Comparison of ENCODE assay signal across 1 cellular context in the genomic region with DNA sequence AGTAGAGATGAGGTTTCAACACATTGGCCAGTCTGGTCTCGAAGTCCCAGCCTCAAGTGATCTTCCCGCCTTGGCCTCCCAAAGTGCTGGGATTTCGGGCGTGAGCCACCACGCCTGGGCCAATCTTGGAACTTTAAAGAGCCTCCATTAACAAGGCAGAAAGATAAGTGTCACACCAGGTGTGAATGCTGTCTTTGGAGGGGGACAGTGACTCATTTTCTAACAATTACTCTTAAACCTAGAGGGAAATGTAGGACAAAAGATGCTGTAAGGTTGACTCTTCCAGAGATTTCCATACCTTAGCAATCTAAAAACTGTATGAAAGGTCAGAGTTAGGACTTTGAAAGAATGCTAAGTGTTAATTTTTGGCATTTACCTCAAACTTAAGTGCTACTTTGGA.
TF ChIP-seq lines count a peak whose summit lies in the region.

No MANE protein-coding gene starts in this region.

TF ChIP-seq in GM23338, 12 proteins besides CTCF, POLR2A, EP300 and RAD21 (continued from another document):
- TF ChIP-seq, protein P1, sequence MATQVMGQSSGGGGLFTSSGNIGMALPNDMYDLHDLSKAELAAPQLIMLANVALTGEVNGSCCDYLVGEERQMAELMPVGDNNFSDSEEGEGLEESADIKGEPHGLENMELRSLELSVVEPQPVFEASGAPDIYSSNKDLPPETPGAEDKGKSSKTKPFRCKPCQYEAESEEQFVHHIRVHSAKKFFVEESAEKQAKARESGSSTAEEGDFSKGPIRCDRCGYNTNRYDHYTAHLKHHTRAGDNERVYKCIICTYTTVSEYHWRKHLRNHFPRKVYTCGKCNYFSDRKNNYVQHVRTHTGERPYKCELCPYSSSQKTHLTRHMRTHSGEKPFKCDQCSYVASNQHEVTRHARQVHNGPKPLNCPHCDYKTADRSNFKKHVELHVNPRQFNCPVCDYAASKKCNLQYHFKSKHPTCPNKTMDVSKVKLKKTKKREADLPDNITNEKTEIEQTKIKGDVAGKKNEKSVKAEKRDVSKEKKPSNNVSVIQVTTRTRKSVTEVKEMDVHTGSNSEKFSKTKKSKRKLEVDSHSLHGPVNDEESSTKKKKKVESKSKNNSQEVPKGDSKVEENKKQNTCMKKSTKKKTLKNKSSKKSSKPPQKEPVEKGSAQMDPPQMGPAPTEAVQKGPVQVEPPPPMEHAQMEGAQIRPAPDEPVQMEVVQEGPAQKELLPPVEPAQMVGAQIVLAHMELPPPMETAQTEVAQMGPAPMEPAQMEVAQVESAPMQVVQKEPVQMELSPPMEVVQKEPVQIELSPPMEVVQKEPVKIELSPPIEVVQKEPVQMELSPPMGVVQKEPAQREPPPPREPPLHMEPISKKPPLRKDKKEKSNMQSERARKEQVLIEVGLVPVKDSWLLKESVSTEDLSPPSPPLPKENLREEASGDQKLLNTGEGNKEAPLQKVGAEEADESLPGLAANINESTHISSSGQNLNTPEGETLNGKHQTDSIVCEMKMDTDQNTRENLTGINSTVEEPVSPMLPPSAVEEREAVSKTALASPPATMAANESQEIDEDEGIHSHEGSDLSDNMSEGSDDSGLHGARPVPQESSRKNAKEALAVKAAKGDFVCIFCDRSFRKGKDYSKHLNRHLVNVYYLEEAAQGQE (IDR thresholded peaks at IDR 0.05; ENCODE audit: unreplicated experiment) = no peak
- TF ChIP-seq, protein P2, sequence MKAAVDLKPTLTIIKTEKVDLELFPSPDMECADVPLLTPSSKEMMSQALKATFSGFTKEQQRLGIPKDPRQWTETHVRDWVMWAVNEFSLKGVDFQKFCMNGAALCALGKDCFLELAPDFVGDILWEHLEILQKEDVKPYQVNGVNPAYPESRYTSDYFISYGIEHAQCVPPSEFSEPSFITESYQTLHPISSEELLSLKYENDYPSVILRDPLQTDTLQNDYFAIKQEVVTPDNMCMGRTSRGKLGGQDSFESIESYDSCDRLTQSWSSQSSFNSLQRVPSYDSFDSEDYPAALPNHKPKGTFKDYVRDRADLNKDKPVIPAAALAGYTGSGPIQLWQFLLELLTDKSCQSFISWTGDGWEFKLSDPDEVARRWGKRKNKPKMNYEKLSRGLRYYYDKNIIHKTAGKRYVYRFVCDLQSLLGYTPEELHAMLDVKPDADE (IDR thresholded peaks at IDR 0.05) = no peak
- TF ChIP-seq ZNF331 (CRISPR knock-in tag; IDR thresholded peaks at IDR 0.05; ENCODE audit: low read depth) = no peak
- no peak for TF ChIP-seq CREB1 (CRISPR knock-in tag; IDR thresholded peaks at IDR 0.05; ENCODE audit: low read depth)
- TF ChIP-seq NANOG (IDR thresholded peaks at IDR 0.05; ENCODE audit: borderline replicate concordance) = no peak
- no peak for TF ChIP-seq ZNF114 (CRISPR knock-in tag; IDR thresholded peaks at IDR 0.05)
- no peak for TF ChIP-seq JUNB (IDR thresholded peaks at IDR 0.05; ENCODE audit: unreplicated experiment)
- TF ChIP-seq, protein P3, sequence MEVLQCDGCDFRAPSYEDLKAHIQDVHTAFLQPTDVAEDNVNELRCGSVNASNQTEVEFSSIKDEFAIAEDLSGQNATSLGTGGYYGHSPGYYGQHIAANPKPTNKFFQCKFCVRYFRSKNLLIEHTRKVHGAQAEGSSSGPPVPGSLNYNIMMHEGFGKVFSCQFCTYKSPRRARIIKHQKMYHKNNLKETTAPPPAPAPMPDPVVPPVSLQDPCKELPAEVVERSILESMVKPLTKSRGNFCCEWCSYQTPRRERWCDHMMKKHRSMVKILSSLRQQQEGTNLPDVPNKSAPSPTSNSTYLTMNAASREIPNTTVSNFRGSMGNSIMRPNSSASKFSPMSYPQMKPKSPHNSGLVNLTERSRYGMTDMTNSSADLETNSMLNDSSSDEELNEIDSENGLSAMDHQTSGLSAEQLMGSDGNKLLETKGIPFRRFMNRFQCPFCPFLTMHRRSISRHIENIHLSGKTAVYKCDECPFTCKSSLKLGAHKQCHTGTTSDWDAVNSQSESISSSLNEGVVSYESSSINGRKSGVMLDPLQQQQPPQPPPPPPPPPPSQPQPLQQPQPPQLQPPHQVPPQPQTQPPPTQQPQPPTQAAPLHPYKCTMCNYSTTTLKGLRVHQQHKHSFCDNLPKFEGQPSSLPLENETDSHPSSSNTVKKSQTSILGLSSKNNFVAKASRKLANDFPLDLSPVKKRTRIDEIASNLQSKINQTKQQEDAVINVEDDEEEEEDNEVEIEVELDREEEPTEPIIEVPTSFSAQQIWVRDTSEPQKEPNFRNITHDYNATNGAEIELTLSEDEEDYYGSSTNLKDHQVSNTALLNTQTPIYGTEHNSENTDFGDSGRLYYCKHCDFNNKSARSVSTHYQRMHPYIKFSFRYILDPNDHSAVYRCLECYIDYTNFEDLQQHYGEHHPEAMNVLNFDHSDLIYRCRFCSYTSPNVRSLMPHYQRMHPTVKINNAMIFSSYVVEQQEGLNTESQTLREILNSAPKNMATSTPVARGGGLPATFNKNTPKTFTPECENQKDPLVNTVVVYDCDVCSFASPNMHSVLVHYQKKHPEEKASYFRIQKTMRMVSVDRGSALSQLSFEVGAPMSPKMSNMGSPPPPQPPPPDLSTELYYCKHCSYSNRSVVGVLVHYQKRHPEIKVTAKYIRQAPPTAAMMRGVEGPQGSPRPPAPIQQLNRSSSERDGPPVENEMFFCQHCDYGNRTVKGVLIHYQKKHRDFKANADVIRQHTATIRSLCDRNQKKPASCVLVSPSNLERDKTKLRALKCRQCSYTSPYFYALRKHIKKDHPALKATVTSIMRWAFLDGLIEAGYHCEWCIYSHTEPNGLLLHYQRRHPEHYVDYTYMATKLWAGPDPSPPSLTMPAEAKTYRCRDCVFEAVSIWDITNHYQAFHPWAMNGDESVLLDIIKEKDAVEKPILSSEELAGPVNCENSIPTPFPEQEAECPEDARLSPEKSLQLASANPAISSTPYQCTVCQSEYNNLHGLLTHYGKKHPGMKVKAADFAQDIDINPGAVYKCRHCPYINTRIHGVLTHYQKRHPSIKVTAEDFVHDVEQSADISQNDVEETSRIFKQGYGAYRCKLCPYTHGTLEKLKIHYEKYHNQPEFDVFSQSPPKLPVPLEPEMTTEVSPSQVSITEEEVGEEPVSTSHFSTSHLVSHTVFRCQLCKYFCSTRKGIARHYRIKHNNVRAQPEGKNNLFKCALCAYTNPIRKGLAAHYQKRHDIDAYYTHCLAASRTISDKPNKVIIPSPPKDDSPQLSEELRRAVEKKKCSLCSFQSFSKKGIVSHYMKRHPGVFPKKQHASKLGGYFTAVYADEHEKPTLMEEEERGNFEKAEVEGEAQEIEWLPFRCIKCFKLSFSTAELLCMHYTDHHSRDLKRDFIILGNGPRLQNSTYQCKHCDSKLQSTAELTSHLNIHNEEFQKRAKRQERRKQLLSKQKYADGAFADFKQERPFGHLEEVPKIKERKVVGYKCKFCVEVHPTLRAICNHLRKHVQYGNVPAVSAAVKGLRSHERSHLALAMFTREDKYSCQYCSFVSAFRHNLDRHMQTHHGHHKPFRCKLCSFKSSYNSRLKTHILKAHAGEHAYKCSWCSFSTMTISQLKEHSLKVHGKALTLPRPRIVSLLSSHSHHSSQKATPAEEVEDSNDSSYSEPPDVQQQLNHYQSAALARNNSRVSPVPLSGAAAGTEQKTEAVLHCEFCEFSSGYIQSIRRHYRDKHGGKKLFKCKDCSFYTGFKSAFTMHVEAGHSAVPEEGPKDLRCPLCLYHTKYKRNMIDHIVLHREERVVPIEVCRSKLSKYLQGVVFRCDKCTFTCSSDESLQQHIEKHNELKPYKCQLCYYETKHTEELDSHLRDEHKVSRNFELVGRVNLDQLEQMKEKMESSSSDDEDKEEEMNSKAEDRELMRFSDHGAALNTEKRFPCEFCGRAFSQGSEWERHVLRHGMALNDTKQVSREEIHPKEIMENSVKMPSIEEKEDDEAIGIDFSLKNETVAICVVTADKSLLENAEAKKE (CRISPR knock-in tag; IDR thresholded peaks at IDR 0.05) = no peak
- TF ChIP-seq POLR2AphosphoS5 (IDR thresholded peaks at IDR 0.05; ENCODE audit: low read depth) = no peak
- no peak for TF ChIP-seq EZH2 (IDR thresholded peaks at IDR 0.05; ENCODE audit: low read depth, unreplicated experiment)
- TF ChIP-seq EZH2phosphoT487 (IDR thresholded peaks at IDR 0.05; ENCODE audit: unreplicated experiment) = no peak
